In genomic region chr7:135181929-135182678, GRCh38 we compare ENCODE assay signal across 1 cellular context.
A peak's percentile ranks its signal among the peaks of the same experiment; 100 is the strongest.
TF ChIP-seq lines count a peak whose summit lies in the region.

No MANE protein-coding gene starts in this region.

TF ChIP-seq in HepG2, 621 proteins besides CTCF, POLR2A, EP300 and RAD21:
- TF ChIP-seq ZNF337 (CRISPR knock-in tag; IDR thresholded peaks at IDR 0.05; ENCODE audit: borderline replicate concordance, low read depth) (no peak), AGO2 (optimal IDR thresholded peaks at IDR 0.05; ENCODE audit: low read depth, low read length) (peak; percentile 86), SNAI1 (CRISPR knock-in tag; IDR thresholded peaks at IDR 0.05; ENCODE audit: borderline replicate concordance) (no peak), ZNF503 (CRISPR knock-in tag; IDR thresholded peaks at IDR 0.05) (no peak), ZNF687 (CRISPR knock-in tag; IDR thresholded peaks at IDR 0.05) (0 out of 2 replicates have a peak, but pooled peaks have one; percentile 19), RBFOX2 (IDR thresholded peaks at IDR 0.05; ENCODE audit: low read depth, low read length) (peak; percentile 65), ZBTB2 (CRISPR knock-in tag; IDR thresholded peaks at IDR 0.05; ENCODE audit: low read depth) (no peak), POLR2G (IDR thresholded peaks at IDR 0.05; ENCODE audit: low read depth, low read length) (0 out of 2 replicates have a peak, but pooled peaks have one; percentile 17), THRA (CRISPR knock-in tag; IDR thresholded peaks at IDR 0.05; ENCODE audit: borderline replicate concordance) (no peak)
